Comparison of ENCODE assay signal across 8 cellular contexts in the genomic region with DNA sequence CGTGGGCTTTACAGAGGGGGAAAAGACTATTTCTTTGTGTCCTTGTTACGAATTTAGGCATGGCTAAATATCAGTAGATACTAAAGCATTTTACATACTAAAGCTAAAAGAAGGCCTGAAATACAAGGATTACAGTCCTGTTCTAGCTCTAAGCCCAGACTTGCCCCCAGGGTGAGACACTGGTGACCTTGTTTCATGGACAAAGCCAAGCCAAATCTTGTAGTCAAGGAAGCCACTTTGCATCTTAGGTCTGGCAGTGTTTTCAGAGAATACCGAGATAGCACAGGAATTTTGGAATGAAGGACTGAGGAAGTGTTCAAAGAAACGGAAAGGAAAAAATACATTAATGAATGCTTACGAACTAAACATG. TPM values are rescaled to one million over a fixed set of nuclear protein-coding genes. Genes with fewer than 3 reads are reported as not detected.
A peak's percentile ranks its signal among the peaks of the same experiment; 100 is the strongest.
DNase-seq lines count a peak whose midpoint lies in the region; ATAC-seq and TF ChIP-seq lines count a peak whose summit lies in the region.

No MANE protein-coding gene starts in this region.

- H3K9ac ChIP-seq in iPS-20b (ENCODE audit: low read depth, low read length), result peak overlapping the region; percentile 96

- in situ Hi-C loops in KBM-7 (cut with MboI; ENCODE audit: low pct_unique_long_range_greater_than_20kb, low sequenced_read_pairs), result no loop called here

- peaks cover 25% of the 10 kb centered on the region for H3K4me1 Mint-ChIP-seq in activated T-helper 17 cell treated with anti-CD3 and anti-CD28 coated beads, Interleukin-2, amount 50 U/mL, for 72 hours
- peaks cover 27% of the 10 kb centered on the region for H3K4me1 Mint-ChIP-seq in stimulated activated naive CD8-positive, alpha-beta T cell treated with anti-CD3 and anti-CD28 coated beads, Interleukin-15, amount 100 ng/mL, for 72 hours

- no peaks in the 10 kb centered on the region for H3K9me3 Mint-ChIP-seq in activated T-helper 17 cell treated with anti-CD3 and anti-CD28 coated beads, Interleukin-2, amount 50 U/mL, for 72 hours
- H3K9me3 Mint-ChIP-seq in stimulated activated naive CD8-positive, alpha-beta T cell treated with anti-CD3 and anti-CD28 coated beads, Interleukin-15, amount 100 ng/mL, for 72 hours, result no peaks in the 10 kb centered on the region

- TF ChIP-seq POLR2A in GM18505 (IDR thresholded peaks at IDR 0.05; ENCODE audit: borderline replicate concordance, extremely low read depth, insufficient read depth, insufficient read length), result no peak

- no peak for ATAC-seq in activated T-helper 17 cell treated with anti-CD3 and anti-CD28 coated beads, Interleukin-2, amount 50 U/mL, for 72 hours (replicated peaks)
- no peak for ATAC-seq in stimulated activated naive CD8-positive, alpha-beta T cell treated with anti-CD3 and anti-CD28 coated beads, Interleukin-15, amount 100 ng/mL, for 72 hours
- ATAC-seq in GM18505 (IDR thresholded peaks at IDR 0.05; ENCODE audit: unreplicated experiment) (no peak), omental fat pad (ENCODE audit: low FRiP score) (no peak)

- H3K27ac ChIP-seq in iPS-20b (ENCODE audit: low read length), result peak overlapping the region; percentile 91

- peaks cover 42% of the 10 kb centered on the region for H3K36me3 Mint-ChIP-seq in activated T-helper 17 cell treated with anti-CD3 and anti-CD28 coated beads, Interleukin-2, amount 50 U/mL, for 72 hours (ENCODE audit: low read depth)

- peak overlapping the region; percentile 99 for H3K27ac Mint-ChIP-seq in activated T-helper 17 cell treated with anti-CD3 and anti-CD28 coated beads, Interleukin-2, amount 50 U/mL, for 72 hours
- peak overlapping the region; percentile 99 to 100 for H3K27ac Mint-ChIP-seq in stimulated activated naive CD8-positive, alpha-beta T cell treated with anti-CD3 and anti-CD28 coated beads, Interleukin-15, amount 100 ng/mL, for 72 hours

- peak overlapping the region; percentile 97 for H3K4me3 ChIP-seq in iPS-20b (ENCODE audit: low read length)

- H3K9me3 ChIP-seq in iPS-20b (ENCODE audit: insufficient read depth, low read depth, low read length), result no peaks in the 10 kb centered on the region

- no peak for TF ChIP-seq CTCF in omental fat pad (IDR thresholded peaks at IDR 0.05)

- H3K4me3 Mint-ChIP-seq in activated T-helper 17 cell treated with anti-CD3 and anti-CD28 coated beads, Interleukin-2, amount 50 U/mL, for 72 hours, result peak overlapping the region; percentile 100
- H3K4me3 Mint-ChIP-seq in stimulated activated naive CD8-positive, alpha-beta T cell treated with anti-CD3 and anti-CD28 coated beads, Interleukin-15, amount 100 ng/mL, for 72 hours, result peak overlapping the region; percentile 97 to 99

- peaks cover 25% of the 10 kb centered on the region for H3K4me1 ChIP-seq in iPS-20b (ENCODE audit: insufficient read depth, low read length)

- peaks cover 13% of the 10 kb centered on the region; the same call in 1 of the 2 replicates for H3K36me3 ChIP-seq in iPS-20b (ENCODE audit: insufficient read depth, low read depth, low read length)

- H3K27me3 ChIP-seq in iPS-20b (ENCODE audit: insufficient read depth, low read length), result no peaks in the 10 kb centered on the region

- H3K27me3 Mint-ChIP-seq in activated T-helper 17 cell treated with anti-CD3 and anti-CD28 coated beads, Interleukin-2, amount 50 U/mL, for 72 hours, result no peaks in the 10 kb centered on the region
- no peaks in the 10 kb centered on the region for H3K27me3 Mint-ChIP-seq in stimulated activated naive CD8-positive, alpha-beta T cell treated with anti-CD3 and anti-CD28 coated beads, Interleukin-15, amount 100 ng/mL, for 72 hours

- DNase-seq in DMS 273 (lab: John Stamatoyannopoulos, UW; ENCODE audit: unreplicated experiment) (peak; percentile 21), DMS 273 treated with DMSO at 0.1 percent for 48 hours (lab: John Stamatoyannopoulos, UW) (no peak), KBM-7 (no peak), omental fat pad (ENCODE audit: low spot score) (no peak)
- no peak for DNase-seq in stimulated activated naive CD8-positive, alpha-beta T cell treated with anti-CD3 and anti-CD28 coated beads, Interleukin-15, amount 100 ng/mL, for 72 hours

RNA-seq across cellular contexts. Expression of gene G3BP2, which starts 0.7 kb away (rescaled TPM):
- total RNA-seq in activated T-helper 17 cell treated with anti-CD3 and anti-CD28 coated beads, Interleukin-2, amount 50 U/mL, for 72 hours, result 100 to 1,000 TPM; 128 to 172 TPM
- 10 to 100 TPM; 57.7 to 90.9 (median 69.6) TPM for total RNA-seq in omental fat pad

RNA-seq across cellular contexts. Expression of gene CDKL2, which starts 43.6 kb away (rescaled TPM):
- total RNA-seq in activated T-helper 17 cell treated with anti-CD3 and anti-CD28 coated beads, Interleukin-2, amount 50 U/mL, for 72 hours, result 1 to 10 TPM; 2.4 TPM
- 1 to 10 TPM in 2 of 4 donors, under 1 TPM in 1, not detected in 1; 0.38 to 1.9 (median 1.1) TPM for total RNA-seq in omental fat pad

RNA-seq across cellular contexts. Expression of gene USO1, which starts 50.4 kb away (rescaled TPM):
- total RNA-seq in activated T-helper 17 cell treated with anti-CD3 and anti-CD28 coated beads, Interleukin-2, amount 50 U/mL, for 72 hours, result 10 to 100 TPM; 55.8 to 66.0 TPM
- 10 to 100 TPM; 53.8 to 79.5 (median 69.8) TPM for total RNA-seq in omental fat pad
